In genomic region chr19:2805261-2805900, GRCh38 we compare ENCODE assay signal across 17 cellular contexts. TPM values are rescaled to one million over a fixed set of nuclear protein-coding genes. Genes with fewer than 3 reads are reported as not detected.
A peak's percentile ranks its signal among the peaks of the same experiment; 100 is the strongest.
DNase-seq lines count a peak whose midpoint lies in the region; ATAC-seq, FAIRE-seq and TF ChIP-seq lines count a peak whose summit lies in the region.
"Had no signal": no experiment of that assay in that cellular context is flagged by ENCODE, and none has a peak within 500 bp of the region (broad histone marks: within the 10 kb centered on the region; RNA-seq: fewer than 3 reads in every experiment).

No MANE protein-coding gene starts in this region.

- H3K4ac ChIP-seq in neuronal stem cell (ENCODE audit: low read length): no peak overlapping the region

- ATAC-seq in stimulated activated naive CD8-positive, alpha-beta T cell treated with anti-CD3 and anti-CD28 coated beads, Interleukin-15, amount 100 ng/mL, for 72 hours: no peak
- ATAC-seq in stimulated activated naive CD8-positive, alpha-beta T cell treated with anti-CD3 and anti-CD28 coated beads, Interleukin-15, Interleukin-2, amounts not matched to agents 100 U/mL and 50 U/mL, for 24 hours: no peak
- no peak for ATAC-seq in foreskin keratinocyte
- ATAC-seq: CD8-positive, alpha-beta T cell; GM23338 had no signal

- H2AK5ac ChIP-seq in neuronal stem cell (ENCODE audit: low read depth, low read length): no peak overlapping the region

- WGBS in neuronal stem cell (ENCODE audit: extremely low coverage in 2 of 2, insufficient read length in 2 of 2, insufficient replicate concordance in 1 of 2), 2 donors: no CpG with 5 or more reads among the region's 28 CpGs

- no peak overlapping the region for H3K4me3 Mint-ChIP-seq in stimulated activated naive CD8-positive, alpha-beta T cell treated with anti-CD3 and anti-CD28 coated beads, Interleukin-15, amount 100 ng/mL, for 72 hours
- H3K4me3 Mint-ChIP-seq: B cell; CD14-positive monocyte; CD8-positive, alpha-beta T cell; GM23338; H9 had no signal

- no peaks in the 10 kb centered on the region for H3K27me3 ChIP-seq in H7 (ENCODE audit: control insufficient read depth, insufficient read depth, low read length)
- no peaks in the 10 kb centered on the region for H3K27me3 ChIP-seq in neuronal stem cell (ENCODE audit: control insufficient read depth in 3 of 3, insufficient read depth in 3 of 3, low read depth in 1 of 3, low read length in 3 of 3)
- H3K27me3 ChIP-seq in foreskin keratinocyte: no peaks in the 10 kb centered on the region

- no peak for DNase-seq in stimulated activated naive CD8-positive, alpha-beta T cell treated with anti-CD3 and anti-CD28 coated beads, Interleukin-15, amount 100 ng/mL, for 72 hours
- no peak for DNase-seq in stimulated activated naive CD8-positive, alpha-beta T cell treated with anti-CD3 and anti-CD28 coated beads, Interleukin-15, Interleukin-2, amounts not matched to agents 100 U/mL and 50 U/mL, for 24 hours
- DNase-seq in H7: peak; percentile 42
- DNase-seq in neuronal stem cell (ENCODE audit: low spot score): no peak
- DNase-seq in HuH-7 (ENCODE audit: low spot score): no peak
- DNase-seq in HTR-8/SVneo (ENCODE audit: insufficient read length, low spot score): no peak
- no peak for DNase-seq in foreskin keratinocyte
- DNase-seq: CD8-positive, alpha-beta T cell; COR-L47; DND-41; GDM1; H9 had no signal

- no peak overlapping the region for H4K8ac ChIP-seq in neuronal stem cell (ENCODE audit: low read depth, low read length)

- no peak overlapping the region for H2BK120ac ChIP-seq in neuronal stem cell (ENCODE audit: low read depth, low read length)

- no peak for FAIRE-seq in HTR-8/SVneo (lab: Jason Lieb, UNC)
- FAIRE-seq: A204.1, GM18507 had no signal

- H3K9me3 ChIP-seq in neuronal stem cell (replicated peaks in 1 of 2; ENCODE audit: control insufficient read depth in 2 of 2, insufficient read depth in 1 of 2, low read depth in 1 of 2, low read length in 2 of 2): no peaks in the 10 kb centered on the region

- no peak overlapping the region for H2BK15ac ChIP-seq in neuronal stem cell (ENCODE audit: low read length)

- peak overlapping the region; percentile 0 for H3K9ac ChIP-seq in neuronal stem cell (ENCODE audit: low read depth, low read length, poor library complexity)

- H3K27ac ChIP-seq in neuronal stem cell (replicated peaks; ENCODE audit: low read length): no peak overlapping the region
- no peak overlapping the region for H3K27ac ChIP-seq in foreskin keratinocyte

- no peak overlapping the region for H2BK5ac ChIP-seq in neuronal stem cell (ENCODE audit: low read length)

- no peaks in the 10 kb centered on the region for H3K27me3 Mint-ChIP-seq in stimulated activated naive CD8-positive, alpha-beta T cell treated with anti-CD3 and anti-CD28 coated beads, Interleukin-15, amount 100 ng/mL, for 72 hours
- H3K27me3 Mint-ChIP-seq: B cell had no signal

- peaks cover 22% of the 10 kb centered on the region for H3K79me1 ChIP-seq in neuronal stem cell (ENCODE audit: low read depth, low read length)

- H2BK12ac ChIP-seq in neuronal stem cell (ENCODE audit: low read length): no peak overlapping the region

- H3K23ac ChIP-seq in neuronal stem cell (ENCODE audit: low read depth, low read length, poor library complexity): no peak overlapping the region

- no peaks in the 10 kb centered on the region for H3K9me3 Mint-ChIP-seq in stimulated activated naive CD8-positive, alpha-beta T cell treated with anti-CD3 and anti-CD28 coated beads, Interleukin-15, amount 100 ng/mL, for 72 hours
- H3K9me3 Mint-ChIP-seq: CD8-positive, alpha-beta T cell; GM23338; H9 had no signal

- peak overlapping the region; percentile 37 to 57 for H3K27ac Mint-ChIP-seq in stimulated activated naive CD8-positive, alpha-beta T cell treated with anti-CD3 and anti-CD28 coated beads, Interleukin-15, amount 100 ng/mL, for 72 hours
- H3K27ac Mint-ChIP-seq: B cell; CD8-positive, alpha-beta T cell; GM23338; H9 had no signal

- H3K4me1 Mint-ChIP-seq in stimulated activated naive CD8-positive, alpha-beta T cell treated with anti-CD3 and anti-CD28 coated beads, Interleukin-15, amount 100 ng/mL, for 72 hours: peaks cover 25% of the 10 kb centered on the region
- H3K4me1 Mint-ChIP-seq: B cell, CD14-positive monocyte, GM23338, H9 had no signal

- H3K18ac ChIP-seq in neuronal stem cell (ENCODE audit: low read length): no peak overlapping the region

- no peak overlapping the region for H3K14ac ChIP-seq in neuronal stem cell (ENCODE audit: low read length)

- no peak for TF ChIP-seq CTCF in foreskin keratinocyte (conservative IDR thresholded peaks at IDR 0.05)

- H3K4me2 ChIP-seq in neuronal stem cell (ENCODE audit: insufficient read depth, low read length, poor library complexity, severe bottlenecking): no peak overlapping the region
- H3K4me2 ChIP-seq: GM23338 had no signal

- H2AFZ ChIP-seq in neuronal stem cell (ENCODE audit: low read length): no peak overlapping the region
- H2AFZ ChIP-seq: GM23338 had no signal

- no peak overlapping the region for H4K91ac ChIP-seq in neuronal stem cell (ENCODE audit: low read depth, low read length, poor library complexity)

- no peak overlapping the region for H3K4me3 ChIP-seq in H7 (ENCODE audit: insufficient read depth, low read depth, low read length)
- H3K4me3 ChIP-seq in neuronal stem cell (ENCODE audit: low read length in 2 of 2): no peak overlapping the region
- H3K4me3 ChIP-seq: GM23338 had no signal

- H3K36me3 ChIP-seq in H7 (replicated peaks; ENCODE audit: control insufficient read depth, insufficient read depth, low read length) (peaks cover 28% of the 10 kb centered on the region), neuronal stem cell (replicated peaks in 1 of 2; ENCODE audit: control insufficient read depth in 2 of 2, insufficient read depth in 2 of 2, low read length in 2 of 2) (peaks cover 71 to 95% of the 10 kb centered on the region in 2 donors)

- no peaks in the 10 kb centered on the region for H3K4me1 ChIP-seq in neuronal stem cell (ENCODE audit: control insufficient read depth in 2 of 2, insufficient read depth in 1 of 2, low read depth in 1 of 2, low read length in 2 of 2)
- no peaks in the 10 kb centered on the region for H3K4me1 ChIP-seq in foreskin keratinocyte

RNA-seq across cellular contexts. Expression of gene ZNF554, which starts 14.3 kb away (rescaled TPM):
- 5.3 and 6.8 TPM in 2 replicates for total RNA-seq in H7 (2014; rRNA removed; shearing (Covaris generic))
- polyA plus RNA-seq in neuronal stem cell (2013, experiment 1 of 2): 4.6 TPM
- 4.5 TPM for polyA plus RNA-seq in neuronal stem cell (2013, experiment 2 of 2)
- total RNA-seq in foreskin keratinocyte: 2.3 and 2.7 TPM in 2 replicates
- polyA plus RNA-seq in foreskin keratinocyte: 1.2 and 1.4 TPM in 2 replicates

RNA-seq across cellular contexts. Expression of gene THOP1, which starts 20.1 kb away (rescaled TPM):
- total RNA-seq in H7 (2014; rRNA removed; shearing (Covaris generic)): 206 and 287 TPM in 2 replicates
- 82.0 TPM for polyA plus RNA-seq in neuronal stem cell (2013, experiment 1 of 2)
- polyA plus RNA-seq in neuronal stem cell (2013, experiment 2 of 2): 74.8 TPM
- 113 and 136 TPM in 2 replicates for total RNA-seq in foreskin keratinocyte
- 109 and 115 TPM in 2 replicates for polyA plus RNA-seq in foreskin keratinocyte

RNA-seq across cellular contexts. Expression of gene SGTA, which starts 22.3 kb away (rescaled TPM):
- 97.4 and 103 TPM in 2 replicates for total RNA-seq in H7 (2014; rRNA removed; shearing (Covaris generic))
- 73.5 TPM for polyA plus RNA-seq in neuronal stem cell (2013, experiment 1 of 2)
- 71.9 TPM for polyA plus RNA-seq in neuronal stem cell (2013, experiment 2 of 2)
- 67.5 and 73.8 TPM in 2 replicates for total RNA-seq in foreskin keratinocyte
- 83.5 and 83.7 TPM in 2 replicates for polyA plus RNA-seq in foreskin keratinocyte

RNA-seq across cellular contexts. Expression of gene ZNF555, which starts 35.9 kb away (rescaled TPM):
- 1.9 and 2.0 TPM in 2 replicates for total RNA-seq in H7 (2014; rRNA removed; shearing (Covaris generic))
- 4.9 TPM for polyA plus RNA-seq in neuronal stem cell (2013, experiment 1 of 2)
- 4.8 TPM for polyA plus RNA-seq in neuronal stem cell (2013, experiment 2 of 2)
- 4.3 and 4.4 TPM in 2 replicates for total RNA-seq in foreskin keratinocyte
- 1.7 and 2.4 TPM in 2 replicates for polyA plus RNA-seq in foreskin keratinocyte
